In genomic region chr4:96558466-96558865, GRCh38 we compare ENCODE assay signal across 26 cellular contexts.
"Had no signal": no experiment of that assay in that cellular context is flagged by ENCODE, and none has a peak within 500 bp of the region (broad histone marks: within the 10 kb centered on the region; RNA-seq: fewer than 3 reads in every experiment).

No MANE protein-coding gene starts in this region.

- H3K36me3 ChIP-seq: breast epithelium, Peyer's patch, SJCRH30, WERI-Rb-1 had no signal

- ATAC-seq: activated CD4-positive, alpha-beta T cell treated with anti-CD3 and anti-CD28 coated beads for 36 hours had no signal

- H3K27me3 ChIP-seq: breast epithelium, Peyer's patch, SJCRH30 had no signal

- DNase-seq: activated CD4-positive, alpha-beta memory T cell treated with anti-CD3 and anti-CD28 coated beads, Interleukin-2, amount 10 ng/mL, durations not matched to agents 7 days and 5 days; activated CD4-positive, alpha-beta T cell treated with anti-CD3 and anti-CD28 coated beads for 36 hours; activated CD4-positive, alpha-beta T cell treated with anti-CD3 and anti-CD28 coated beads, Interleukin-2, amount 50 U/mL, for 1 hour; activated T-cell treated with anti-CD3 and anti-CD28 coated beads for 4 hours; amygdala; caudate nucleus; MV-4-11; NCI-H1092 treated with DMSO at 0.1 percent for 48 hours; NCI-H1417 treated with DMSO at 0.1 percent for 48 hours; NCI-H1694; NCI-H2029; NCI-H2107; NCI-H2171 treated with DMSO at 0.1 percent for 48 hours; NCI-H345; NCI-H510A; NCI-H69; Peyer's patch; Right ventricle myocardium superior; SJCRH30; SK-N-SH; T-helper 1 cell; WERI-Rb-1 had no signal

- H3K4me1 ChIP-seq: breast epithelium, Peyer's patch, SJCRH30 had no signal

- H3K9me3 ChIP-seq: breast epithelium, Peyer's patch, SJCRH30, SK-N-SH had no signal

- H3K36me3 Mint-ChIP-seq: activated naive CD4-positive, alpha-beta T cell treated with anti-CD3 and anti-CD28 coated beads, Interleukin-2, amount 50 U/mL, for 24 hours had no signal

- H3K27me3 Mint-ChIP-seq: activated CD4-positive, alpha-beta memory T cell treated with anti-CD3 and anti-CD28 coated beads, Interleukin-2, amount 10 ng/mL, durations not matched to agents 7 days and 5 days; activated CD4-positive, alpha-beta T cell treated with anti-CD3 and anti-CD28 coated beads for 36 hours; activated naive CD4-positive, alpha-beta T cell treated with anti-CD3 and anti-CD28 coated beads, Interleukin-2, amount 50 U/mL, for 24 hours had no signal

- H3K4me2 ChIP-seq: KMS-11, SK-N-SH had no signal

- H3K9ac ChIP-seq: KMS-11, SK-N-SH had no signal

- H3K27ac Mint-ChIP-seq: activated CD4-positive, alpha-beta memory T cell treated with anti-CD3 and anti-CD28 coated beads, Interleukin-2, amount 10 ng/mL, durations not matched to agents 7 days and 5 days; activated CD4-positive, alpha-beta T cell treated with anti-CD3 and anti-CD28 coated beads for 36 hours; activated naive CD4-positive, alpha-beta T cell treated with anti-CD3 and anti-CD28 coated beads, Interleukin-2, amount 50 U/mL, for 24 hours had no signal

- H3K4me3 Mint-ChIP-seq: activated CD4-positive, alpha-beta memory T cell treated with anti-CD3 and anti-CD28 coated beads, Interleukin-2, amount 10 ng/mL, durations not matched to agents 7 days and 5 days; activated CD4-positive, alpha-beta T cell treated with anti-CD3 and anti-CD28 coated beads for 36 hours; activated naive CD4-positive, alpha-beta T cell treated with anti-CD3 and anti-CD28 coated beads, Interleukin-2, amount 50 U/mL, for 24 hours had no signal

- H3K4me1 Mint-ChIP-seq: activated CD4-positive, alpha-beta memory T cell treated with anti-CD3 and anti-CD28 coated beads, Interleukin-2, amount 10 ng/mL, durations not matched to agents 7 days and 5 days; activated CD4-positive, alpha-beta T cell treated with anti-CD3 and anti-CD28 coated beads for 36 hours; activated naive CD4-positive, alpha-beta T cell treated with anti-CD3 and anti-CD28 coated beads, Interleukin-2, amount 50 U/mL, for 24 hours had no signal

- H3K27ac ChIP-seq: breast epithelium, KMS-11, Peyer's patch, RWPE1, SJCRH30, WERI-Rb-1 had no signal

- H3K4me3 ChIP-seq: breast epithelium, Peyer's patch, SJCRH30 had no signal
